In genomic region chr22:50053861-50054260, GRCh38 we compare ENCODE assay signal across 21 cellular contexts. TPM values are rescaled to one million over a fixed set of nuclear protein-coding genes. Genes with fewer than 3 reads are reported as not detected.
DNase-seq lines count a peak whose midpoint lies in the region; ATAC-seq, FAIRE-seq and TF ChIP-seq lines count a peak whose summit lies in the region.
"Had no signal": no experiment of that assay in that cellular context is flagged by ENCODE, and none has a peak within 500 bp of the region (broad histone marks: within the 10 kb centered on the region; RNA-seq: fewer than 3 reads in every experiment).

No MANE protein-coding gene starts in this region.

- TF ChIP-seq POLR2A in right lobe of liver (IDR thresholded peaks at IDR 0.05) = no peak
- no peak for TF ChIP-seq POLR2A in HepG2 (IDR thresholded peaks at IDR 0.05; ENCODE audit: insufficient read depth in 1 of 2, low read depth in 2 of 2, low read length in 2 of 2)

- CTCF ChIA-PET in HepG2 (lab: Yijun Ruan, JAX; ENCODE audit: low intra/inter-chr PET ratio, low total read pairs) = no interaction called here

- TF ChIP-seq EP300 in HepG2 (IDR thresholded peaks at IDR 0.05; ENCODE audit: low read depth in 2 of 2, low read length in 2 of 2) = no peak
- no peak for TF ChIP-seq EP300 in HepG2 (CRISPR knock-in tag; IDR thresholded peaks at IDR 0.05; ENCODE audit: borderline replicate concordance)

- POLR2A ChIA-PET in HepG2 (lab: Yijun Ruan, JAX) = no interaction called here

- H2AFZ ChIP-seq in HepG2 (ENCODE audit: low read length) = no peak overlapping the region
- H2AFZ ChIP-seq: GM23248 had no signal

- no peaks in the 10 kb centered on the region for H3K79me2 ChIP-seq in HepG2 (ENCODE audit: insufficient read depth, low read length)

- H3K27me3 ChIP-seq in right lobe of liver (peaks cover 0 to 5% of the 10 kb centered on the region in 2 donors), HepG2 (ENCODE audit: control insufficient read depth in 1 of 2, insufficient read depth in 2 of 2, low read length in 2 of 2) (peaks cover 2 to 10% of the 10 kb centered on the region in 2 experiments; a peak in 4 of 5 replicates)

- intact Hi-C loops in right lobe of liver (cut with DNase I) = no loop called here
- intact Hi-C loops in HepG2 (cut with micrococcal nuclease; ENCODE audit: unreplicated experiment) = no loop called here
- intact Hi-C loops in kidney (cut with DNase I) = no loop called here

- TF ChIP-seq RAD21 in HepG2 (CRISPR knock-in tag; IDR thresholded peaks at IDR 0.05) = no peak

- 88% methylated on average over 12 of the region's 18 CpGs for WGBS in right lobe of liver (ENCODE audit: insufficient coverage, low coverage, low lambda C conversion rate, missing lambda C conversion rate)
- 70% methylated on average over 15 of the region's 18 CpGs for WGBS in HepG2 (ENCODE audit: low lambda C conversion rate)

- H3K4me3 ChIP-seq in right lobe of liver (no peak overlapping the region), HepG2 (replicated peaks in 1 of 3; ENCODE audit: insufficient read depth in 1 of 3, low read depth in 2 of 3, low read length in 3 of 3) (no peak overlapping the region), kidney (ENCODE audit: low read length in 2 of 2) (no peak overlapping the region)
- H3K4me3 ChIP-seq: GM23248 had no signal

- H3K4me1 ChIP-seq in right lobe of liver = no peaks in the 10 kb centered on the region
- H3K4me1 ChIP-seq in HepG2 (ENCODE audit: insufficient read depth, low read length) = peaks cover 7% of the 10 kb centered on the region; the same call in 1 of the 2 replicates
- H3K4me1 ChIP-seq in kidney (ENCODE audit: control insufficient read depth in 1 of 2, insufficient read depth in 1 of 2, low read depth in 1 of 2, low read length in 2 of 2) = no peaks in the 10 kb centered on the region

- no peaks in the 10 kb centered on the region for H3K9me3 ChIP-seq in right lobe of liver
- H3K9me3 ChIP-seq in HepG2 (ENCODE audit: low read length) = no peaks in the 10 kb centered on the region
- no peaks in the 10 kb centered on the region for H3K9me3 ChIP-seq in kidney (ENCODE audit: control insufficient read depth in 1 of 2, low read length in 2 of 2)

- H3K9ac ChIP-seq in HepG2 (ENCODE audit: insufficient read depth, low read depth, low read length) (no peak overlapping the region), kidney (ENCODE audit: low read length in 2 of 2) (no peak overlapping the region)
- H3K9ac ChIP-seq: GM23248 had no signal

- no peak for FAIRE-seq in HepG2 (lab: Jason Lieb, UNC)
- FAIRE-seq in kidney (lab: Jason Lieb, UNC) = no peak
- FAIRE-seq in urothelium cell line (lab: Jason Lieb, UNC) = peak; percentile 90
- FAIRE-seq: D721Med, H54 had no signal

- in situ Hi-C loops in HepG2 (cut with HindIII; ENCODE audit: extremely low pct_ligation_motif_present, low pct_unique_long_range_greater_than_20kb) = no loop called here

- DNase-seq in right lobe of liver (peak in 2 of 3 donors; percentile 1 to 17), HepG2 (ENCODE audit: low spot score) (no peak), NAMALWA (ENCODE audit: low spot score) (peak; percentile 63), kidney (peak; percentile 37), urothelium cell line (ENCODE audit: low spot score) (no peak), NCI-H1048 (lab: John Stamatoyannopoulos, UW) (no peak), T-helper 9 cell (no peak)
- DNase-seq: ACHN; CD4-positive, alpha-beta memory T cell; COR-L47; DMS153; GM23248 had no signal

- ATAC-seq in right lobe of liver (no peak), HepG2 (no peak), GM19324 (IDR thresholded peaks at IDR 0.05; ENCODE audit: low FRiP score, unreplicated experiment) (no peak)
- ATAC-seq: HCT116 had no signal

- H4K20me1 ChIP-seq in HepG2 (ENCODE audit: insufficient read depth, low read length) = no peaks in the 10 kb centered on the region

- TF ChIP-seq CTCF in right lobe of liver (IDR thresholded peaks at IDR 0.05) (no peak), HepG2 (CRISPR knock-in tag; IDR thresholded peaks at IDR 0.05) (no peak), kidney (IDR thresholded peaks at IDR 0.05; ENCODE audit: borderline replicate concordance, extremely low read depth, insufficient read depth) (no peak)

- H3K4me2 ChIP-seq in HepG2 (ENCODE audit: low read depth, low read length) = no peak overlapping the region

- no TSS peak for BruUV-seq in HepG2 (replicated peaks; lab: Mats Ljungman, UMichigan)

- H3K36me3 ChIP-seq in right lobe of liver (no peaks in the 10 kb centered on the region), HepG2 (replicated peaks in 1 of 2; ENCODE audit: control insufficient read depth in 1 of 2, insufficient read depth in 2 of 2, low read length in 2 of 2) (no peaks in the 10 kb centered on the region), kidney (ENCODE audit: control insufficient read depth in 1 of 2, insufficient read depth in 2 of 2, low read length in 2 of 2) (no peaks in the 10 kb centered on the region)

- H3K27ac ChIP-seq in right lobe of liver (no peak overlapping the region), HepG2 (ENCODE audit: extremely low read length, insufficient read depth, low read length) (no peak overlapping the region), kidney (ENCODE audit: low read depth in 2 of 2, low read length in 2 of 2) (no peak overlapping the region)
- H3K27ac ChIP-seq: C4-2B, GM23248 had no signal

RNA-seq across cellular contexts. Expression of gene TTLL8, which starts 4.2 kb away (rescaled TPM):
- not detected for total RNA-seq in right lobe of liver
- total RNA-seq in HepG2 (2016; rRNA removed; fragmentation: Illumina TruSeq; extraction: Trizol) = not detected in 2 replicates
- not detected in 2 replicates for total RNA-seq in HepG2 (2016; cell fraction: cytosol; rRNA removed; fragmentation: Illumina TruSeq; extraction: Trizol; ENCODE audit: low read depth)
- total RNA-seq in HepG2 (2016; cell fraction: insoluble cytoplasmic fraction; rRNA removed; fragmentation: Illumina TruSeq; extraction: Trizol) = not detected in 2 replicates
- total RNA-seq in HepG2 (2016; cell fraction: membrane; rRNA removed; fragmentation: Illumina TruSeq; extraction: Trizol) = not detected in 2 replicates
- not detected in 2 replicates for total RNA-seq in HepG2 (2016; cell fraction: nucleus; rRNA removed; fragmentation: Illumina TruSeq; extraction: Trizol)
- not detected in 2 replicates for polyA plus RNA-seq in HepG2 (2011; rRNA removed)
- not detected in 2 replicates for polyA plus RNA-seq in HepG2 (2011; cell fraction: cytosol; rRNA removed)
- not detected in 2 replicates for polyA plus RNA-seq in HepG2 (2011; cell fraction: nucleus; rRNA removed)
- not detected in 2 replicates for polyA plus RNA-seq in HepG2 (2012)
- not detected in 2 replicates for polyA plus RNA-seq in HepG2 (2016; cell fraction: cytosol; fragmentation: Illumina TruSeq; extraction: Trizol; ENCODE audit: low read depth)
- polyA plus RNA-seq in HepG2 (2016; cell fraction: insoluble cytoplasmic fraction; fragmentation: Illumina TruSeq; extraction: Trizol; ENCODE audit: low read depth) = not detected in 2 replicates
- not detected in 2 replicates for polyA plus RNA-seq in HepG2 (2016; cell fraction: membrane; fragmentation: Illumina TruSeq; extraction: Trizol; ENCODE audit: low read depth)
- polyA plus RNA-seq in HepG2 (2016; cell fraction: nucleus; fragmentation: Illumina TruSeq; extraction: Trizol; ENCODE audit: insufficient read depth, low read depth) = not detected in 2 replicates
- not detected in 2 replicates for polyA minus RNA-seq in HepG2 (2011; rRNA and poly(A)+ RNA removed; ENCODE audit: low replicate concordance)
- not detected in 2 replicates for polyA minus RNA-seq in HepG2 (2011; cell fraction: cytosol; rRNA and poly(A)+ RNA removed)
- not detected in 2 replicates for polyA minus RNA-seq in HepG2 (2011; cell fraction: nucleus; rRNA and poly(A)+ RNA removed)
- total RNA-seq in kidney = not detected
- not detected for polyA plus RNA-seq in kidney (ENCODE audit: insufficient read depth, low read depth, low replicate concordance)
- total RNA-seq: A172; CD4-positive, alpha-beta memory T cell; Daoy; GM23248; HT-29 had no signal
- polyA plus RNA-seq: CD4-positive, alpha-beta memory T cell; GM23248; IgD-negative memory B cell had no signal

RNA-seq across cellular contexts. Expression of gene MLC1, which starts 31.4 kb away (rescaled TPM):
- total RNA-seq in right lobe of liver (under 1 TPM in 2 of 6 experiments, not detected in 4; 0.60 to 0.68 TPM), HepG2 (2016; rRNA removed; fragmentation: Illumina TruSeq; extraction: Trizol) (not detected in 2 replicates), kidney (0.28 TPM)
- not detected in 2 replicates for total RNA-seq in HepG2 (2016; cell fraction: cytosol; rRNA removed; fragmentation: Illumina TruSeq; extraction: Trizol; ENCODE audit: low read depth)
- not detected in 2 replicates for total RNA-seq in HepG2 (2016; cell fraction: insoluble cytoplasmic fraction; rRNA removed; fragmentation: Illumina TruSeq; extraction: Trizol)
- not detected in 2 replicates for total RNA-seq in HepG2 (2016; cell fraction: membrane; rRNA removed; fragmentation: Illumina TruSeq; extraction: Trizol)
- total RNA-seq in HepG2 (2016; cell fraction: nucleus; rRNA removed; fragmentation: Illumina TruSeq; extraction: Trizol) = not detected in 2 replicates
- polyA plus RNA-seq in HepG2 (2011; rRNA removed) (not detected in 2 replicates), kidney (ENCODE audit: insufficient read depth, low read depth, low replicate concordance) (not detected)
- polyA plus RNA-seq in HepG2 (2011; cell fraction: cytosol; rRNA removed) = not detected in 2 replicates
- not detected in 2 replicates for polyA plus RNA-seq in HepG2 (2011; cell fraction: nucleus; rRNA removed)
- polyA plus RNA-seq in HepG2 (2012) = not detected in 2 replicates
- polyA plus RNA-seq in HepG2 (2016; cell fraction: cytosol; fragmentation: Illumina TruSeq; extraction: Trizol; ENCODE audit: low read depth) = not detected in 2 replicates
- not detected in 2 replicates for polyA plus RNA-seq in HepG2 (2016; cell fraction: insoluble cytoplasmic fraction; fragmentation: Illumina TruSeq; extraction: Trizol; ENCODE audit: low read depth)
- polyA plus RNA-seq in HepG2 (2016; cell fraction: membrane; fragmentation: Illumina TruSeq; extraction: Trizol; ENCODE audit: low read depth) = not detected in 2 replicates
- polyA plus RNA-seq in HepG2 (2016; cell fraction: nucleus; fragmentation: Illumina TruSeq; extraction: Trizol; ENCODE audit: insufficient read depth, low read depth) = not detected in 2 replicates
- not detected in 2 replicates for polyA minus RNA-seq in HepG2 (2011; rRNA and poly(A)+ RNA removed; ENCODE audit: low replicate concordance)
- polyA minus RNA-seq in HepG2 (2011; cell fraction: cytosol; rRNA and poly(A)+ RNA removed) = not detected in 2 replicates
- not detected in 2 replicates for polyA minus RNA-seq in HepG2 (2011; cell fraction: nucleus; rRNA and poly(A)+ RNA removed)
- total RNA-seq: CD4-positive, alpha-beta memory T cell; Daoy; GM23248; HT-29 had no signal
- polyA plus RNA-seq: GM23248 had no signal

RNA-seq across cellular contexts. Expression of gene MOV10L1, which starts 35.9 kb away (rescaled TPM):
- under 1 TPM in 4 of 6 experiments, not detected in 2; 0.21 to 0.31 (median 0.24) TPM for total RNA-seq in right lobe of liver
- total RNA-seq in HepG2 (2016; rRNA removed; fragmentation: Illumina TruSeq; extraction: Trizol) = 0.11 TPM in 1 of 2 replicates, not detected in the other
- total RNA-seq in HepG2 (2016; cell fraction: cytosol; rRNA removed; fragmentation: Illumina TruSeq; extraction: Trizol; ENCODE audit: low read depth) = not detected in 2 replicates
- total RNA-seq in HepG2 (2016; cell fraction: insoluble cytoplasmic fraction; rRNA removed; fragmentation: Illumina TruSeq; extraction: Trizol) = 0.17 TPM in 1 of 2 replicates, not detected in the other
- total RNA-seq in HepG2 (2016; cell fraction: membrane; rRNA removed; fragmentation: Illumina TruSeq; extraction: Trizol) = not detected in 2 replicates
- 0.12 and 0.28 TPM in 2 replicates for total RNA-seq in HepG2 (2016; cell fraction: nucleus; rRNA removed; fragmentation: Illumina TruSeq; extraction: Trizol)
- polyA plus RNA-seq in HepG2 (2011; rRNA removed) = 0.12 and 0.31 TPM in 2 replicates
- polyA plus RNA-seq in HepG2 (2011; cell fraction: cytosol; rRNA removed) = 0.05 and 0.09 TPM in 2 replicates
- polyA plus RNA-seq in HepG2 (2011; cell fraction: nucleus; rRNA removed) = 0.47 and 1.1 TPM in 2 replicates
- 0.29 and 0.46 TPM in 2 replicates for polyA plus RNA-seq in HepG2 (2012)
- not detected in 2 replicates for polyA plus RNA-seq in HepG2 (2016; cell fraction: cytosol; fragmentation: Illumina TruSeq; extraction: Trizol; ENCODE audit: low read depth)
- not detected in 2 replicates for polyA plus RNA-seq in HepG2 (2016; cell fraction: insoluble cytoplasmic fraction; fragmentation: Illumina TruSeq; extraction: Trizol; ENCODE audit: low read depth)
- polyA plus RNA-seq in HepG2 (2016; cell fraction: membrane; fragmentation: Illumina TruSeq; extraction: Trizol; ENCODE audit: low read depth) = 0.08 TPM in 1 of 2 replicates, not detected in the other
- polyA plus RNA-seq in HepG2 (2016; cell fraction: nucleus; fragmentation: Illumina TruSeq; extraction: Trizol; ENCODE audit: insufficient read depth, low read depth) = not detected in 2 replicates
- not detected in 2 replicates for polyA minus RNA-seq in HepG2 (2011; rRNA and poly(A)+ RNA removed; ENCODE audit: low replicate concordance)
- not detected in 2 replicates for polyA minus RNA-seq in HepG2 (2011; cell fraction: cytosol; rRNA and poly(A)+ RNA removed)
- 0.39 TPM in 1 of 2 replicates, not detected in the other for polyA minus RNA-seq in HepG2 (2011; cell fraction: nucleus; rRNA and poly(A)+ RNA removed)
- total RNA-seq in kidney = 0.38 TPM
- polyA plus RNA-seq in kidney (ENCODE audit: insufficient read depth, low read depth, low replicate concordance) = 0.62 TPM
- total RNA-seq: CD4-positive, alpha-beta memory T cell; GM23248; HT-29 had no signal
- polyA plus RNA-seq: CD4-positive, alpha-beta memory T cell; GM23248; IgD-negative memory B cell had no signal

RNA-seq across cellular contexts. Expression of gene IL17REL, which starts 41.3 kb away (rescaled TPM):
- total RNA-seq in right lobe of liver (not detected), HepG2 (2016; rRNA removed; fragmentation: Illumina TruSeq; extraction: Trizol) (not detected in 2 replicates), kidney (0.16 TPM)
- not detected in 2 replicates for total RNA-seq in HepG2 (2016; cell fraction: cytosol; rRNA removed; fragmentation: Illumina TruSeq; extraction: Trizol; ENCODE audit: low read depth)
- not detected in 2 replicates for total RNA-seq in HepG2 (2016; cell fraction: insoluble cytoplasmic fraction; rRNA removed; fragmentation: Illumina TruSeq; extraction: Trizol)
- not detected in 2 replicates for total RNA-seq in HepG2 (2016; cell fraction: membrane; rRNA removed; fragmentation: Illumina TruSeq; extraction: Trizol)
- not detected in 2 replicates for total RNA-seq in HepG2 (2016; cell fraction: nucleus; rRNA removed; fragmentation: Illumina TruSeq; extraction: Trizol)
- polyA plus RNA-seq in HepG2 (2011; rRNA removed) (not detected in 2 replicates), kidney (ENCODE audit: insufficient read depth, low read depth, low replicate concordance) (not detected)
- polyA plus RNA-seq in HepG2 (2011; cell fraction: cytosol; rRNA removed) = not detected in 2 replicates
- not detected in 2 replicates for polyA plus RNA-seq in HepG2 (2011; cell fraction: nucleus; rRNA removed)
- polyA plus RNA-seq in HepG2 (2012) = not detected in 2 replicates
- not detected in 2 replicates for polyA plus RNA-seq in HepG2 (2016; cell fraction: cytosol; fragmentation: Illumina TruSeq; extraction: Trizol; ENCODE audit: low read depth)
- polyA plus RNA-seq in HepG2 (2016; cell fraction: insoluble cytoplasmic fraction; fragmentation: Illumina TruSeq; extraction: Trizol; ENCODE audit: low read depth) = not detected in 2 replicates
- not detected in 2 replicates for polyA plus RNA-seq in HepG2 (2016; cell fraction: membrane; fragmentation: Illumina TruSeq; extraction: Trizol; ENCODE audit: low read depth)
- not detected in 2 replicates for polyA plus RNA-seq in HepG2 (2016; cell fraction: nucleus; fragmentation: Illumina TruSeq; extraction: Trizol; ENCODE audit: insufficient read depth, low read depth)
- polyA minus RNA-seq in HepG2 (2011; rRNA and poly(A)+ RNA removed; ENCODE audit: low replicate concordance) = 0.07 TPM in 1 of 2 replicates, not detected in the other
- not detected in 2 replicates for polyA minus RNA-seq in HepG2 (2011; cell fraction: cytosol; rRNA and poly(A)+ RNA removed)
- not detected in 2 replicates for polyA minus RNA-seq in HepG2 (2011; cell fraction: nucleus; rRNA and poly(A)+ RNA removed)
- total RNA-seq: A172; CD4-positive, alpha-beta memory T cell; Daoy; GM23248 had no signal
- polyA plus RNA-seq: CD4-positive, alpha-beta memory T cell; GM23248; IgD-negative memory B cell had no signal

Comparison
In these comparisons a context has a peak if more than half of its experiments do, and no peak if none do; other contexts are left out.
1. DNase-seq: peak in right lobe of liver (2 of 3), NAMALWA (single experiment) and kidney (single experiment); none in HepG2 (single experiment), urothelium cell line (single experiment), NCI-H1048 (single experiment) and T-helper 9 cell (single experiment).